In genomic region chr3:42595682-42596081, GRCh38 we compare ENCODE assay signal across 28 cellular contexts.
"Had no signal": no experiment of that assay in that cellular context is flagged by ENCODE, and none has a peak within 500 bp of the region (broad histone marks: within the 10 kb centered on the region; RNA-seq: fewer than 3 reads in every experiment).

No MANE protein-coding gene starts in this region.

- H3K4me2 ChIP-seq: hepatocyte had no signal

- H3K9me3 Mint-ChIP-seq: activated naive CD8-positive, alpha-beta T cell treated with anti-CD3 and anti-CD28 coated beads, Interleukin-2, amount 10 ng/mL, durations not matched to agents 7 days and 5 days; activated T-helper 17 cell treated with anti-CD3 and anti-CD28 coated beads, Interleukin-2, amount 50 U/mL, for 72 hours; brain; natural killer cell treated with Interleukin-12 subunit alpha and Interleukin-12 subunit beta and Interleukin-15 and Interleukin-18, amount 100 ng/mL, for 72 hours; T-cell; T-helper 2 cell treated with Interferon-gamma antibody and Interleukin-4, amounts not matched to agents 5 μg/mL and 100 μg/mL, for 36 hours had no signal

- H3K27me3 Mint-ChIP-seq: activated naive CD8-positive, alpha-beta T cell treated with anti-CD3 and anti-CD28 coated beads, Interleukin-2, amount 10 ng/mL, durations not matched to agents 7 days and 5 days; activated T-helper 17 cell treated with anti-CD3 and anti-CD28 coated beads, Interleukin-2, amount 50 U/mL, for 72 hours; natural killer cell treated with Interleukin-12 subunit alpha and Interleukin-12 subunit beta and Interleukin-15 and Interleukin-18, amount 100 ng/mL, for 72 hours; T-cell had no signal

- DNase-seq: activated CD4-positive, alpha-beta T cell treated with anti-CD3 and anti-CD28 coated beads for 4 hours; activated CD4-positive, alpha-beta T cell treated with anti-CD3 and anti-CD28 coated beads, Interleukin-2, amount 50 U/mL, for 4 hours; activated CD4-positive, CD25-positive, alpha-beta regulatory T cell; activated naive CD8-positive, alpha-beta T cell treated with anti-CD3 and anti-CD28 coated beads, Interleukin-2, amount 10 ng/mL, durations not matched to agents 7 days and 5 days; activated T-cell treated with anti-CD3 and anti-CD28 coated beads, Interleukin-2, amount 50 U/mL, for 1 hour; dorsolateral prefrontal cortex; effector memory CD4-positive, alpha-beta T cell; islet precursor cell; left ventricle myocardium inferior; mucosa of descending colon; right cardiac atrium; stimulated activated CD4-positive, alpha-beta T cell treated with anti-CD3 and anti-CD28 coated beads, Interleukin-15, amount 100 ng/mL, for 24 hours; stimulated activated CD4-positive, alpha-beta T cell treated with anti-CD3 and anti-CD28 coated beads, Interleukin-2, amount 100 ng/mL, for 24 hours; stimulated activated naive CD4-positive, alpha-beta T cell treated with Interleukin-2 at 50 U/mL for 16 hours; T-cell; trophoblast cell had no signal

- H3K9me3 ChIP-seq: ascending aorta, gastroesophageal sphincter, left ventricle myocardium inferior, mucosa of descending colon, thoracic aorta had no signal

- ATAC-seq: activated T-helper 17 cell treated with anti-CD3 and anti-CD28 coated beads, Interleukin-2, amount 50 U/mL, for 72 hours; gastroesophageal sphincter; mucosa of descending colon; natural killer cell treated with Interleukin-12 subunit alpha and Interleukin-12 subunit beta and Interleukin-15 and Interleukin-18, amount 100 ng/mL, for 72 hours; right cardiac atrium; T-cell had no signal

- H2AFZ ChIP-seq: hepatocyte had no signal

- H3K4me3 Mint-ChIP-seq: activated naive CD8-positive, alpha-beta T cell treated with anti-CD3 and anti-CD28 coated beads, Interleukin-2, amount 10 ng/mL, durations not matched to agents 7 days and 5 days; activated T-helper 17 cell treated with anti-CD3 and anti-CD28 coated beads, Interleukin-2, amount 50 U/mL, for 72 hours; natural killer cell treated with Interleukin-12 subunit alpha and Interleukin-12 subunit beta and Interleukin-15 and Interleukin-18, amount 100 ng/mL, for 72 hours; T-cell; T-helper 2 cell treated with Interferon-gamma antibody and Interleukin-4, amounts not matched to agents 5 μg/mL and 100 μg/mL, for 36 hours had no signal

- H3K36me3 ChIP-seq: thoracic aorta had no signal

- H3K27ac Mint-ChIP-seq: activated naive CD8-positive, alpha-beta T cell treated with anti-CD3 and anti-CD28 coated beads, Interleukin-2, amount 10 ng/mL, durations not matched to agents 7 days and 5 days; activated T-helper 17 cell treated with anti-CD3 and anti-CD28 coated beads, Interleukin-2, amount 50 U/mL, for 72 hours; natural killer cell treated with Interleukin-12 subunit alpha and Interleukin-12 subunit beta and Interleukin-15 and Interleukin-18, amount 100 ng/mL, for 72 hours; T-cell; T-helper 2 cell treated with Interferon-gamma antibody and Interleukin-4, amounts not matched to agents 5 μg/mL and 100 μg/mL, for 36 hours had no signal

- FAIRE-seq: urothelium cell line had no signal

- H3K27ac ChIP-seq: ascending aorta, cardiac muscle cell, coronary artery, gastroesophageal sphincter, hepatocyte, left ventricle myocardium inferior, thoracic aorta had no signal

- H3K4me3 ChIP-seq: ascending aorta, cardiac muscle cell, coronary artery, dorsolateral prefrontal cortex, gastroesophageal sphincter, hepatocyte, left ventricle myocardium inferior, lung, mucosa of descending colon, thoracic aorta had no signal

- H3K27me3 ChIP-seq: ascending aorta, cardiac muscle cell, dorsolateral prefrontal cortex, gastroesophageal sphincter, hepatocyte had no signal
